In genomic region chr20:3923818-3924217, GRCh38 we compare ENCODE assay signal across 12 cellular contexts. TPM values are rescaled to one million over a fixed set of nuclear protein-coding genes. Genes with fewer than 3 reads are reported as not detected.
DNase-seq lines count a peak whose midpoint lies in the region; ATAC-seq and TF ChIP-seq lines count a peak whose summit lies in the region.
"Had no signal": no experiment of that assay in that cellular context is flagged by ENCODE, and none has a peak within 500 bp of the region (broad histone marks: within the 10 kb centered on the region; RNA-seq: fewer than 3 reads in every experiment).

No MANE protein-coding gene starts in this region.

- no peak overlapping the region for H3K27ac ChIP-seq in fibroblast of lung (ENCODE audit: insufficient read depth, low read length)
- peak overlapping the region; percentile 55 for H3K27ac ChIP-seq in smooth muscle cell (ENCODE audit: low read depth)
- no peak overlapping the region for H3K27ac ChIP-seq in hepatocyte
- H3K27ac ChIP-seq: C4-2B, colonic mucosa, parathyroid adenoma had no signal

- no peaks in the 10 kb centered on the region for H3K9me3 Mint-ChIP-seq in activated naive CD4-positive, alpha-beta T cell treated with anti-CD3 and anti-CD28 coated beads for 36 hours
- H3K9me3 Mint-ChIP-seq in WTC11: no peaks in the 10 kb centered on the region

- no peak overlapping the region for H3K4me3 ChIP-seq in fibroblast of lung (replicated peaks in 1 of 4; ENCODE audit: control extremely low read depth in 1 of 4, insufficient read depth in 1 of 4, low read depth in 3 of 4, low read length in 4 of 4)
- no peak overlapping the region for H3K4me3 ChIP-seq in smooth muscle cell
- no peak overlapping the region for H3K4me3 ChIP-seq in hepatocyte
- H3K4me3 ChIP-seq: colonic mucosa had no signal

- peaks cover 17% of the 10 kb centered on the region for H3F3A ChIP-seq in smooth muscle cell (ENCODE audit: low read depth)

- intact Hi-C loops in activated naive CD4-positive, alpha-beta T cell treated with anti-CD3 and anti-CD28 coated beads for 36 hours (cut with micrococcal nuclease): no loop called here

- H3K9ac ChIP-seq in fibroblast of lung (ENCODE audit: insufficient read depth, low read length) (no peak overlapping the region), smooth muscle cell (ENCODE audit: low read depth) (no peak overlapping the region)
- H3K9ac ChIP-seq: parathyroid adenoma had no signal

- peaks cover 7% of the 10 kb centered on the region for H3K4me1 ChIP-seq in fibroblast of lung (ENCODE audit: control insufficient read depth, extremely low read depth, insufficient read depth, low read length)
- peaks cover 2% of the 10 kb centered on the region for H3K4me1 ChIP-seq in smooth muscle cell (ENCODE audit: low read depth)
- H3K4me1 ChIP-seq in hepatocyte (ENCODE audit: insufficient read depth): peaks cover 8% of the 10 kb centered on the region
- H3K4me1 ChIP-seq: colonic mucosa, parathyroid adenoma had no signal

- no peak overlapping the region for H3K4me3 Mint-ChIP-seq in activated naive CD4-positive, alpha-beta T cell treated with anti-CD3 and anti-CD28 coated beads for 36 hours
- no peak overlapping the region for H3K4me3 Mint-ChIP-seq in WTC11

- H2AFZ ChIP-seq in fibroblast of lung (ENCODE audit: low read length) (no peak overlapping the region), smooth muscle cell (ENCODE audit: low read depth) (no peak overlapping the region), hepatocyte (no peak overlapping the region)
- H2AFZ ChIP-seq: parathyroid adenoma had no signal

- H3K9me3 ChIP-seq in fibroblast of lung (ENCODE audit: control insufficient read depth, insufficient read depth, low read depth, low read length): no peaks in the 10 kb centered on the region
- H3K9me3 ChIP-seq in smooth muscle cell (replicated peaks; ENCODE audit: low read depth): no peaks in the 10 kb centered on the region
- no peaks in the 10 kb centered on the region for H3K9me3 ChIP-seq in hepatocyte (ENCODE audit: low read depth)
- H3K9me3 ChIP-seq: colonic mucosa had no signal

- POLR2A ChIA-PET in WTC11 (lab: Charles Lee): no interaction called here

- no peaks in the 10 kb centered on the region for H3K9me2 ChIP-seq in hepatocyte (replicated peaks; ENCODE audit: insufficient read depth)

- peaks cover 14% of the 10 kb centered on the region for H3K36me3 ChIP-seq in fibroblast of lung (ENCODE audit: control insufficient read depth, insufficient read depth, low read length)
- H3K36me3 ChIP-seq in smooth muscle cell (ENCODE audit: low read depth): no peaks in the 10 kb centered on the region
- no peaks in the 10 kb centered on the region for H3K36me3 ChIP-seq in hepatocyte (replicated peaks; ENCODE audit: insufficient read depth, low read depth)

- peak overlapping the region; percentile 62 for H3K27ac Mint-ChIP-seq in activated naive CD4-positive, alpha-beta T cell treated with anti-CD3 and anti-CD28 coated beads for 36 hours
- H3K27ac Mint-ChIP-seq in WTC11: peak overlapping the region; percentile 43; the same call in 1 of the 2 replicates

- peaks cover 24% of the 10 kb centered on the region for H3K36me3 Mint-ChIP-seq in activated naive CD4-positive, alpha-beta T cell treated with anti-CD3 and anti-CD28 coated beads for 36 hours (ENCODE audit: low read depth)
- peaks cover 43% of the 10 kb centered on the region for H3K36me3 Mint-ChIP-seq in WTC11

- H3K4me1 Mint-ChIP-seq in activated naive CD4-positive, alpha-beta T cell treated with anti-CD3 and anti-CD28 coated beads for 36 hours (ENCODE audit: low read depth): peaks cover 44% of the 10 kb centered on the region
- H3K4me1 Mint-ChIP-seq in WTC11: peaks cover 33% of the 10 kb centered on the region

- no peak for DNase-seq in activated naive CD4-positive, alpha-beta T cell treated with anti-CD3 and anti-CD28 coated beads for 36 hours
- DNase-seq in activated naive CD4-positive, alpha-beta T cell (lab: John Stamatoyannopoulos, UW): no peak
- DNase-seq in WTC11 (ENCODE audit: low spot score) (no peak), fibroblast of lung (ENCODE audit: low read depth in 2 of 2) (peak; percentile 49 to 66), smooth muscle cell (lab: John Stamatoyannopoulos, UW; ENCODE audit: unreplicated experiment) (no peak), hepatocyte (ENCODE audit: low spot score) (no peak)
- no peak for DNase-seq in activated CD8-positive, alpha-beta memory T cell treated with anti-CD3 and anti-CD28 coated beads, Interleukin-2, amount 50 U/mL, for 4 hours
- DNase-seq: colonic mucosa, NCI-H1694 treated with DMSO at 0.1 percent for 48 hours had no signal

- CTCF ChIA-PET in activated naive CD4-positive, alpha-beta T cell treated with anti-CD3 and anti-CD28 coated beads for 36 hours (lab: Charles Lee): no interaction called here
- CTCF ChIA-PET in WTC11 (lab: Charles Lee): no interaction called here

- H3K27me3 Mint-ChIP-seq in activated naive CD4-positive, alpha-beta T cell treated with anti-CD3 and anti-CD28 coated beads for 36 hours (ENCODE audit: low read depth): no peaks in the 10 kb centered on the region
- H3K27me3 Mint-ChIP-seq in WTC11 (ENCODE audit: low read depth): no peaks in the 10 kb centered on the region

- ATAC-seq in WTC11: no peak
- no peak for ATAC-seq in GM21381 (IDR thresholded peaks at IDR 0.05; ENCODE audit: unreplicated experiment)

- 32% methylated on average over 2 of the region's 2 CpGs for WGBS in smooth muscle cell (ENCODE audit: low lambda C conversion rate)
- WGBS in hepatocyte (ENCODE audit: low lambda C conversion rate, missing lambda C conversion rate): 91% methylated on average over 2 of the region's 2 CpGs

- no peaks in the 10 kb centered on the region for H3K27me3 ChIP-seq in fibroblast of lung (ENCODE audit: control insufficient read depth, insufficient read depth, low read length)
- no peaks in the 10 kb centered on the region for H3K27me3 ChIP-seq in smooth muscle cell (ENCODE audit: low read depth)
- no peaks in the 10 kb centered on the region for H3K27me3 ChIP-seq in hepatocyte
- H3K27me3 ChIP-seq: colonic mucosa had no signal

- peaks cover 35% of the 10 kb centered on the region for H3K79me2 ChIP-seq in fibroblast of lung (ENCODE audit: control insufficient read depth, insufficient read depth, low read length)
- peaks cover 36% of the 10 kb centered on the region for H3K79me2 ChIP-seq in smooth muscle cell (ENCODE audit: low read depth)
- peaks cover 32% of the 10 kb centered on the region for H3K79me2 ChIP-seq in hepatocyte

- no peaks in the 10 kb centered on the region for H4K20me1 ChIP-seq in fibroblast of lung (ENCODE audit: control insufficient read depth, extremely low read depth, insufficient read depth, low read length)
- peaks cover 96% of the 10 kb centered on the region for H4K20me1 ChIP-seq in smooth muscle cell (ENCODE audit: low read depth)
- H4K20me1 ChIP-seq in hepatocyte (ENCODE audit: insufficient read depth, poor library complexity, severe bottlenecking): peaks cover 21% of the 10 kb centered on the region

- TF ChIP-seq CTCF in WTC11 (IDR thresholded peaks at IDR 0.05): no peak
- TF ChIP-seq CTCF in fibroblast of lung (conservative IDR thresholded peaks at IDR 0.05 in 1 of 2, IDR thresholded peaks at IDR 0.05 in 1 of 2; ENCODE audit: low read depth in 1 of 2, low read length in 2 of 2): no peak
- TF ChIP-seq CTCF in smooth muscle cell (IDR thresholded peaks at IDR 0.05; ENCODE audit: borderline replicate concordance, insufficient read depth, poor library complexity, severe bottlenecking): no peak
- no peak for TF ChIP-seq CTCF in hepatocyte (IDR thresholded peaks at IDR 0.05; ENCODE audit: poor library complexity)

- H3K4me2 ChIP-seq in fibroblast of lung (ENCODE audit: extremely low read depth, insufficient read depth, low read length) (no peak overlapping the region), smooth muscle cell (peak overlapping the region; percentile 52), hepatocyte (no peak overlapping the region)

TF ChIP-seq in WTC11, 78 proteins besides CTCF, POLR2A, EP300 and RAD21 (continues in another document):
- no peak for TF ChIP-seq USF1 (CRISPR knock-in tag; IDR thresholded peaks at IDR 0.05)
- TF ChIP-seq PREB (CRISPR knock-in tag; IDR thresholded peaks at IDR 0.05; ENCODE audit: borderline replicate concordance): no peak
- no peak for TF ChIP-seq CREB1 (CRISPR knock-in tag; IDR thresholded peaks at IDR 0.05)
- TF ChIP-seq HMGA2 (CRISPR knock-in tag; IDR thresholded peaks at IDR 0.05): no peak
- no peak for TF ChIP-seq TCF7 (CRISPR knock-in tag; IDR thresholded peaks at IDR 0.05; ENCODE audit: low read depth)
- no peak for TF ChIP-seq MYBL2 (CRISPR knock-in tag; IDR thresholded peaks at IDR 0.05)
- TF ChIP-seq IRF2 (CRISPR knock-in tag; IDR thresholded peaks at IDR 0.05; ENCODE audit: borderline replicate concordance, low read depth): no peak
- TF ChIP-seq CREM (CRISPR knock-in tag; IDR thresholded peaks at IDR 0.05): no peak
- TF ChIP-seq NFYB (CRISPR knock-in tag; conservative IDR thresholded peaks at IDR 0.05; ENCODE audit: low read depth): no peak

RNA-seq across cellular contexts. Expression of gene PANK2, which starts 34.6 kb away (rescaled TPM):
- total RNA-seq in activated naive CD4-positive, alpha-beta T cell treated with anti-CD3 and anti-CD28 coated beads for 36 hours: 10 to 100 TPM; 39.8 to 44.7 TPM
- 60.3 to 63.7 TPM (median 62.7 TPM) in 3 replicates for total RNA-seq in WTC11 (2021)
- 50.8 and 51.7 TPM in 2 replicates for total RNA-seq in fibroblast of lung
- 32.0 and 33.7 TPM in 2 replicates for polyA plus RNA-seq in fibroblast of lung
- polyA plus RNA-seq in fibroblast of lung (2012): 30.9 and 41.6 TPM in 2 replicates
- polyA minus RNA-seq in fibroblast of lung (ENCODE audit: low replicate concordance): 4.7 and 25.1 TPM in 2 replicates
- total RNA-seq in smooth muscle cell: 40.8 and 43.1 TPM in 2 replicates
- polyA plus RNA-seq in smooth muscle cell: 24.7 and 42.5 TPM in 2 replicates
- total RNA-seq in hepatocyte: 37.4 and 37.6 TPM in 2 replicates
- 24.1 and 37.6 TPM in 2 replicates for polyA plus RNA-seq in hepatocyte

Comparison
In these comparisons a context has a peak if more than half of its experiments do, and no peak if none do; other contexts are left out.
1. DNase-seq: peak in fibroblast of lung (2 of 2); none in activated naive CD4-positive, alpha-beta T cell treated with anti-CD3 and anti-CD28 coated beads for 36 hours (single experiment), activated naive CD4-positive, alpha-beta T cell (0 of 4), WTC11 (single experiment), smooth muscle cell (single experiment), hepatocyte (single experiment) and activated CD8-positive, alpha-beta memory T cell treated with anti-CD3 and anti-CD28 coated beads, Interleukin-2, amount 50 U/mL, for 4 hours (single experiment).